1 cellular context compared by ENCODE assay signal in the genomic region with DNA sequence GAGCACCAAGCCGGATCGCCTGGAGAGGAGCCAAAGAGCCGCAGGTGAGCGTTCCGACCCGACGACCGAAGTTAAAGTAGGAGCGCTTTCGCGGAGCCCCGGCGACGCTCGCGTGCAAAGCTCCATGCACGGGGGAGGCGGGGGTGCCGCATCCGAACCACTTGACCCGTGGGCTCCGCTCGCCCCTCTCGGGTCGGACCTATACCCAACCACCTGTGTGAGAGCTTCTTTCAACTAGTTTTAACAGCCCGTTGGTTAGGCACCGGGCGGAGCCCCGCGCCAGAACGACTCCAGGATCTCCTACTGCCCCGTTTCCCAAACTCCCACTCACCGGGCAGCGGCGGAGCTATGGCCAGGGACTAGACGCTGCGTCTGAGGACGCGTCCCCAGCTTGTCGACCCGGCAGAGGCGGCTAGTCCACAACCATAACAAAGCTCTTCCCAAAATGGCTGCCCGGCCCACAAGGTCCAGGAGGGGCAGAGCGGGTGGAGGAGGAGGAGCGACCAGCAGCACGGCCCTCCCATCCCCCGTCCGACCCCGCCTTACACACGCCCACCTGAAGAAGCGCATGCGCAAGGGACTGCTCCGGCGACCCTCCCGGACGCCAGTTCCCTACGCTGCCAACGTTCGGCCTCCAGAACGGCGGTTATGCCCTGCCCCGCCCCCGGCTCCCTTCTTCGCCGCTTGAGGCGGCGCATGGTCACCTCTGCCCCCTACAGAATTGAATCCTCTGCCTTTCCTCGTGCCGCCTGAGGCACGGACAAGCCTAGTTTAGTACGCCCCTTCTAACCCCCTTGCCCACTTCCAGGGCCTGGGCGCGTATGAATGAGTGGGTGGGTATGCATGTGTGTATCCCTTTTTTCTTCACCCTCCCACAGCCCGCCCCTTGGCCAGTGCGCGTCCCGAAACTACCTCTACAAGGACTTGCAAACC.
TF ChIP-seq lines count a peak whose summit lies in the region.

A gene with protein sequence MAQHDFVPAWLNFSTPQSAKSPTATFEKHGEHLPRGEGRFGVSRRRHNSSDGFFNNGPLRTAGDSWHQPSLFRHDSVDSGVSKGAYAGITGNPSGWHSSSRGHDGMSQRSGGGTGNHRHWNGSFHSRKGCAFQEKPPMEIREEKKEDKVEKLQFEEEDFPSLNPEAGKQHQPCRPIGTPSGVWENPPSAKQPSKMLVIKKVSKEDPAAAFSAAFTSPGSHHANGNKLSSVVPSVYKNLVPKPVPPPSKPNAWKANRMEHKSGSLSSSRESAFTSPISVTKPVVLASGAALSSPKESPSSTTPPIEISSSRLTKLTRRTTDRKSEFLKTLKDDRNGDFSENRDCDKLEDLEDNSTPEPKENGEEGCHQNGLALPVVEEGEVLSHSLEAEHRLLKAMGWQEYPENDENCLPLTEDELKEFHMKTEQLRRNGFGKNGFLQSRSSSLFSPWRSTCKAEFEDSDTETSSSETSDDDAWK (minus strand): TSS at position 453 of the 933 bp plus-strand sequence. CDS start 27,446 bp downstream, outside the sequence.

TF ChIP-seq in K562, 482 proteins besides CTCF, POLR2A, EP300 and RAD21 (continued from another document):
- TF ChIP-seq, protein P1, sequence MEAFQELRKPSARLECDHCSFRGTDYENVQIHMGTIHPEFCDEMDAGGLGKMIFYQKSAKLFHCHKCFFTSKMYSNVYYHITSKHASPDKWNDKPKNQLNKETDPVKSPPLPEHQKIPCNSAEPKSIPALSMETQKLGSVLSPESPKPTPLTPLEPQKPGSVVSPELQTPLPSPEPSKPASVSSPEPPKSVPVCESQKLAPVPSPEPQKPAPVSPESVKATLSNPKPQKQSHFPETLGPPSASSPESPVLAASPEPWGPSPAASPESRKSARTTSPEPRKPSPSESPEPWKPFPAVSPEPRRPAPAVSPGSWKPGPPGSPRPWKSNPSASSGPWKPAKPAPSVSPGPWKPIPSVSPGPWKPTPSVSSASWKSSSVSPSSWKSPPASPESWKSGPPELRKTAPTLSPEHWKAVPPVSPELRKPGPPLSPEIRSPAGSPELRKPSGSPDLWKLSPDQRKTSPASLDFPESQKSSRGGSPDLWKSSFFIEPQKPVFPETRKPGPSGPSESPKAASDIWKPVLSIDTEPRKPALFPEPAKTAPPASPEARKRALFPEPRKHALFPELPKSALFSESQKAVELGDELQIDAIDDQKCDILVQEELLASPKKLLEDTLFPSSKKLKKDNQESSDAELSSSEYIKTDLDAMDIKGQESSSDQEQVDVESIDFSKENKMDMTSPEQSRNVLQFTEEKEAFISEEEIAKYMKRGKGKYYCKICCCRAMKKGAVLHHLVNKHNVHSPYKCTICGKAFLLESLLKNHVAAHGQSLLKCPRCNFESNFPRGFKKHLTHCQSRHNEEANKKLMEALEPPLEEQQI (IDR thresholded peaks at IDR 0.05): no peak
- TF ChIP-seq ZNF311 (CRISPR knock-in tag; IDR thresholded peaks at IDR 0.05) (peak; percentile 77; the same call in 1 of the 2 replicates), ELK3 (CRISPR knock-in tag; IDR thresholded peaks at IDR 0.05) (no peak), MLLT1 (IDR thresholded peaks at IDR 0.05) (peak; percentile 34 to 66; a peak in 2 of 4 replicates), TAF7 (tag; IDR thresholded peaks at IDR 0.05) (peak; percentile 57; the same call in 1 of the 2 replicates), ZBTB5 (IDR thresholded peaks at IDR 0.05) (no peak), XRCC3 (IDR thresholded peaks at IDR 0.05) (no peak), MYNN (IDR thresholded peaks at IDR 0.05) (peak; percentile 16; the same call in 1 of the 2 replicates), MYNN (CRISPR knock-in tag; IDR thresholded peaks at IDR 0.05) (no peak), CBX1 (IDR thresholded peaks at IDR 0.05; ENCODE audit: low read depth) (peak; percentile 94), ZNF699 (CRISPR knock-in tag; IDR thresholded peaks at IDR 0.05; ENCODE audit: insufficient replicate concordance) (no peak), POLR2AphosphoS5 (IDR thresholded peaks at IDR 0.05; ENCODE audit: control insufficient read depth, insufficient read depth, low read depth, low read length) (peak; percentile 90), TOE1 (IDR thresholded peaks at IDR 0.05; ENCODE audit: borderline replicate concordance) (no peak; the same call in none of the 2 replicates), TOE1 (CRISPR knock-in tag; IDR thresholded peaks at IDR 0.05; ENCODE audit: borderline replicate concordance, low read depth) (peak; percentile 94), ATF7 (IDR thresholded peaks at IDR 0.05) (peak; percentile 22; the same call in 1 of the 2 replicates), NR2C2 (CRISPR knock-in tag; IDR thresholded peaks at IDR 0.05) (peak; percentile 82), NR2C2 (tag; IDR thresholded peaks at IDR 0.05) (no peak), HMG20B (CRISPR knock-in tag; IDR thresholded peaks at IDR 0.05) (0 out of 2 replicates have a peak, but pooled peaks have one; percentile 6), CBFB (CRISPR knock-in tag; IDR thresholded peaks at IDR 0.05) (peak; percentile 60; the same call in 1 of the 2 replicates), YY1 (IDR thresholded peaks at IDR 0.05; ENCODE audit: borderline replicate concordance in 1 of 3, control insufficient read depth in 1 of 3, extremely low read depth in 1 of 3, insufficient read depth in 3 of 3, insufficient read length in 1 of 3, insufficient replicate concordance in 2 of 3, low read depth in 1 of 3, low read length in 2 of 3) (peak; percentile 94 to 98 (median 96)), SUPT5H (IDR thresholded peaks at IDR 0.05) (peak; percentile 93), NR2C1 (IDR thresholded peaks at IDR 0.05) (no peak; the same call in 1 of the 2 replicates), NR2C1 (tag; IDR thresholded peaks at IDR 0.05) (peak; percentile 75), ZNF217 (CRISPR knock-in tag; IDR thresholded peaks at IDR 0.05) (no peak), JUN (IDR thresholded peaks at IDR 0.05; ENCODE audit: borderline replicate concordance, low read depth, low read length) (no peak), JUN (CRISPR knock-in tag; IDR thresholded peaks at IDR 0.05; ENCODE audit: borderline replicate concordance) (0 out of 2 replicates have a peak, but pooled peaks have one; percentile 44), ZNF76 (CRISPR knock-in tag; IDR thresholded peaks at IDR 0.05; ENCODE audit: borderline replicate concordance) (peak; percentile 89; the same call in 1 of the 2 replicates)
- TF ChIP-seq, protein P2, sequence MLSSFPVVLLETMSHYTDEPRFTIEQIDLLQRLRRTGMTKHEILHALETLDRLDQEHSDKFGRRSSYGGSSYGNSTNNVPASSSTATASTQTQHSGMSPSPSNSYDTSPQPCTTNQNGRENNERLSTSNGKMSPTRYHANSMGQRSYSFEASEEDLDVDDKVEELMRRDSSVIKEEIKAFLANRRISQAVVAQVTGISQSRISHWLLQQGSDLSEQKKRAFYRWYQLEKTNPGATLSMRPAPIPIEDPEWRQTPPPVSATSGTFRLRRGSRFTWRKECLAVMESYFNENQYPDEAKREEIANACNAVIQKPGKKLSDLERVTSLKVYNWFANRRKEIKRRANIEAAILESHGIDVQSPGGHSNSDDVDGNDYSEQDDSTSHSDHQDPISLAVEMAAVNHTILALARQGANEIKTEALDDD (IDR thresholded peaks at IDR 0.05): peak; percentile 83
- TF ChIP-seq, protein P3, sequence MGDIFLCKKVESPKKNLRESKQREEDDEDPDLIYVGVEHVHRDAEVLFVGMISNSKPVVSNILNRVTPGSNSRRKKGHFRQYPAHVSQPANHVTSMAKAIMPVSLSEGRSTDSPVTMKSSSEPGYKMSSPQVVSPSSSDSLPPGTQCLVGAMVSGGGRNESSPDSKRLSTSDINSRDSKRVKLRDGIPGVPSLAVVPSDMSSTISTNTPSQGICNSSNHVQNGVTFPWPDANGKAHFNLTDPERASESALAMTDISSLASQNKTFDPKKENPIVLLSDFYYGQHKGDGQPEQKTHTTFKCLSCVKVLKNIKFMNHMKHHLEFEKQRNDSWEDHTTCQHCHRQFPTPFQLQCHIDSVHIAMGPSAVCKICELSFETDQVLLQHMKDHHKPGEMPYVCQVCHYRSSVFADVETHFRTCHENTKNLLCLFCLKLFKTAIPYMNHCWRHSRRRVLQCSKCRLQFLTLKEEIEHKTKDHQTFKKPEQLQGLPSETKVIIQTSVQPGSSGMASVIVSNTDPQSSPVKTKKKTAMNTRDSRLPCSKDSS (IDR thresholded peaks at IDR 0.05; ENCODE audit: low read depth, partially characterized antibody): no peak
- TF ChIP-seq, protein P4, sequence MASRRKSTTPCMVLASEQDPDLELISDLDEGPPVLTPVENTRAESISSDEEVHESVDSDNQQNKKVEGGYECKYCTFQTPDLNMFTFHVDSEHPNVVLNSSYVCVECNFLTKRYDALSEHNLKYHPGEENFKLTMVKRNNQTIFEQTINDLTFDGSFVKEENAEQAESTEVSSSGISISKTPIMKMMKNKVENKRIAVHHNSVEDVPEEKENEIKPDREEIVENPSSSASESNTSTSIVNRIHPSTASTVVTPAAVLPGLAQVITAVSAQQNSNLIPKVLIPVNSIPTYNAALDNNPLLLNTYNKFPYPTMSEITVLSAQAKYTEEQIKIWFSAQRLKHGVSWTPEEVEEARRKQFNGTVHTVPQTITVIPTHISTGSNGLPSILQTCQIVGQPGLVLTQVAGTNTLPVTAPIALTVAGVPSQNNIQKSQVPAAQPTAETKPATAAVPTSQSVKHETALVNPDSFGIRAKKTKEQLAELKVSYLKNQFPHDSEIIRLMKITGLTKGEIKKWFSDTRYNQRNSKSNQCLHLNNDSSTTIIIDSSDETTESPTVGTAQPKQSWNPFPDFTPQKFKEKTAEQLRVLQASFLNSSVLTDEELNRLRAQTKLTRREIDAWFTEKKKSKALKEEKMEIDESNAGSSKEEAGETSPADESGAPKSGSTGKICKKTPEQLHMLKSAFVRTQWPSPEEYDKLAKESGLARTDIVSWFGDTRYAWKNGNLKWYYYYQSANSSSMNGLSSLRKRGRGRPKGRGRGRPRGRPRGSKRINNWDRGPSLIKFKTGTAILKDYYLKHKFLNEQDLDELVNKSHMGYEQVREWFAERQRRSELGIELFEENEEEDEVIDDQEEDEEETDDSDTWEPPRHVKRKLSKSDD (conservative IDR thresholded peaks at IDR 0.05; ENCODE audit: low read length): no peak
- TF ChIP-seq, protein P5, sequence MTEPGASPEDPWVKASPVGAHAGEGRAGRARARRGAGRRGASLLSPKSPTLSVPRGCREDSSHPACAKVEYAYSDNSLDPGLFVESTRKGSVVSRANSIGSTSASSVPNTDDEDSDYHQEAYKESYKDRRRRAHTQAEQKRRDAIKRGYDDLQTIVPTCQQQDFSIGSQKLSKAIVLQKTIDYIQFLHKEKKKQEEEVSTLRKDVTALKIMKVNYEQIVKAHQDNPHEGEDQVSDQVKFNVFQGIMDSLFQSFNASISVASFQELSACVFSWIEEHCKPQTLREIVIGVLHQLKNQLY (CRISPR knock-in tag; conservative IDR thresholded peaks at IDR 0.05): peak in 1 of 2 experiments; percentile 94; a peak in 2 of 4 replicates
- TF ChIP-seq, protein P6, sequence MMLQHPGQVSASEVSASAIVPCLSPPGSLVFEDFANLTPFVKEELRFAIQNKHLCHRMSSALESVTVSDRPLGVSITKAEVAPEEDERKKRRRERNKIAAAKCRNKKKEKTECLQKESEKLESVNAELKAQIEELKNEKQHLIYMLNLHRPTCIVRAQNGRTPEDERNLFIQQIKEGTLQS (IDR thresholded peaks at IDR 0.05): no peak
- TF ChIP-seq, protein P6 (CRISPR knock-in tag; conservative IDR thresholded peaks at IDR 0.05): peak; percentile 58; the same call in 1 of the 2 replicates
